ENCODE assay signal across 1 cellular context in genomic region chr16:85235988-85236831, GRCh38.
TF ChIP-seq lines count a peak whose summit lies in the region.

No MANE protein-coding gene starts in this region.

TF ChIP-seq in H1, 55 proteins besides CTCF, POLR2A, EP300 and RAD21 (continued from another document):
- TF ChIP-seq HDAC2 (IDR thresholded peaks at IDR 0.05; ENCODE audit: borderline replicate concordance in 1 of 2, low read depth in 2 of 2, low read length in 2 of 2) (peak in 1 of 2 experiments; percentile 53; a peak in 1 of 4 replicates), CEBPB (IDR thresholded peaks at IDR 0.05; ENCODE audit: low read depth, low read length) (no peak), SRF (IDR thresholded peaks at IDR 0.05; ENCODE audit: low read depth, low read length) (no peak), CBX5 (IDR thresholded peaks at IDR 0.05; ENCODE audit: low read depth, low read length) (no peak), ZNF274 (IDR thresholded peaks at IDR 0.05; ENCODE audit: borderline replicate concordance, extremely low read depth, low read length) (no peak), SP4 (IDR thresholded peaks at IDR 0.05; ENCODE audit: low read length) (no peak)
